1 cellular context compared by ENCODE assay signal in genomic region chr1:201069636-201070035, GRCh38.
TF ChIP-seq lines count a peak whose summit lies in the region.

No MANE protein-coding gene starts in this region.

TF ChIP-seq in HepG2, 621 proteins besides CTCF, POLR2A, EP300 and RAD21 (continued from another document):
- TF ChIP-seq ZNF30 (CRISPR knock-in tag; IDR thresholded peaks at IDR 0.05) (no peak), ZSCAN31 (CRISPR knock-in tag; IDR thresholded peaks at IDR 0.05; ENCODE audit: low read depth) (no peak), CENPX (CRISPR knock-in tag; IDR thresholded peaks at IDR 0.05) (no peak), ZNF235 (CRISPR knock-in tag; IDR thresholded peaks at IDR 0.05; ENCODE audit: borderline replicate concordance) (no peak), ZNF343 (CRISPR knock-in tag; IDR thresholded peaks at IDR 0.05) (no peak)
- TF ChIP-seq, protein P1, sequence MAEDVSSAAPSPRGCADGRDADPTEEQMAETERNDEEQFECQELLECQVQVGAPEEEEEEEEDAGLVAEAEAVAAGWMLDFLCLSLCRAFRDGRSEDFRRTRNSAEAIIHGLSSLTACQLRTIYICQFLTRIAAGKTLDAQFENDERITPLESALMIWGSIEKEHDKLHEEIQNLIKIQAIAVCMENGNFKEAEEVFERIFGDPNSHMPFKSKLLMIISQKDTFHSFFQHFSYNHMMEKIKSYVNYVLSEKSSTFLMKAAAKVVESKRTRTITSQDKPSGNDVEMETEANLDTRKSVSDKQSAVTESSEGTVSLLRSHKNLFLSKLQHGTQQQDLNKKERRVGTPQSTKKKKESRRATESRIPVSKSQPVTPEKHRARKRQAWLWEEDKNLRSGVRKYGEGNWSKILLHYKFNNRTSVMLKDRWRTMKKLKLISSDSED (CRISPR knock-in tag; IDR thresholded peaks at IDR 0.05): no peak
TF ChIP-seq in HepG2: peak in this region for 0.
